12 cellular contexts compared by ENCODE assay signal in the genomic region with DNA sequence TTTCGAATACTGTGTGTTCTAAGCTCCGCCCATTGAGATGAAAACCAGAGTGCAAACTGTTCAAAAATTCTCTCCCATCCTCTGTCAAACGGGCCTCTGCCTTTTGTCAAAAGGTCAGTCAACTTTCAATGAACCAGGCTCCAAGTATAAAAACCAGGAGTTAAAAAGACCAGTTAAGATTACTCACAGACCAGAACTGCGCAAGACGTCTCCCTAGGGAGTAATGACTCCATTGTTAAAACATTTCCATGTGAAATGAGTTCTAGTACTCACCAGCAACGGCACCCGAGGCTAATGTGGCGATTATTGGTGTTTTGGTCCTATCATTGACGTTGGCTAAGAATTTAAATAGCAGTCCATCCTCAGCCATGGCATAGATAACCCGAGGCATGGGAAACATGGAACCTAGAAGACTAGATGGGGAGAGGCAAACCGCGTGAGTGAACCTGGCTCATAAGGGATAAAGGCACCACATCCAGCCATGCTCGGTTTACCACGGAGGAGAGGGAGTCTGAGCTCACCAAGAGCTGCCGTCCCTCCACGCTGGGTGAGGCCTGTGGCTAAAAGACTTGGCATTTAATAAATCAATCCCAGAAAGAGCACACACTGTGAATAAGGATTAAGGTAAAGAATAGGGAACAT.
A peak's percentile ranks its signal among the peaks of the same experiment; 100 is the strongest.
DNase-seq lines count a peak whose midpoint lies in the region; ATAC-seq, FAIRE-seq and TF ChIP-seq lines count a peak whose summit lies in the region.
"Had no signal": no experiment of that assay in that cellular context is flagged by ENCODE, and none has a peak within 500 bp of the region (broad histone marks: within the 10 kb centered on the region; RNA-seq: fewer than 3 reads in every experiment).

No MANE protein-coding gene starts in this region.

- no peaks in the 10 kb centered on the region for H3K4me1 Mint-ChIP-seq in activated T-cell treated with anti-CD3 and anti-CD28 coated beads, Interleukin-2, amount 50 U/mL, for 72 hours (ENCODE audit: low read depth)
- H3K4me1 Mint-ChIP-seq: IgD-negative memory B cell had no signal

- ATAC-seq in left cardiac atrium (peak in 1 of 2 donors; percentile 20), GM21723 (IDR thresholded peaks at IDR 0.05; ENCODE audit: unreplicated experiment) (no peak)
- ATAC-seq in activated T-cell treated with anti-CD3 and anti-CD28 coated beads, Interleukin-2, amount 50 U/mL, for 72 hours (replicated peaks in 1 of 2) = no peak

- peaks cover 3 to 10% of the 10 kb centered on the region in 2 donors for H3K4me1 ChIP-seq in ascending aorta

- intact Hi-C loops in ascending aorta (cut with DNase I) (loop anchor here (1.0 to 5.0 kb wide), 3 partner anchors 75 to 402 kb away; a partner anchor contains a TSS), left cardiac atrium (cut with DNase I) (no loop called here)

- DNase-seq in ascending aorta (ENCODE audit: low spot score in 2 of 2) (peak in 1 of 2 donors; percentile 89), left cardiac atrium (peak; percentile 52), smooth muscle cell of the brain vasculature (ENCODE audit: low read depth, low spot score) (peak; percentile 84), NCI-H2227 treated with DMSO at 0.1 percent for 48 hours (lab: John Stamatoyannopoulos, UW) (no peak)
- no peak for DNase-seq in activated CD4-positive, alpha-beta T cell treated with anti-CD3 and anti-CD28 coated beads for 48 hours
- DNase-seq in activated T-cell treated with anti-CD3 and anti-CD28 coated beads, Interleukin-2, amount 50 U/mL, for 72 hours = no peak
- DNase-seq: activated CD4-positive, CD25-positive, alpha-beta regulatory T cell; stimulated activated naive CD4-positive, alpha-beta T cell treated with Interleukin-2 at 50 U/mL for 16 hours had no signal

- H3K9me3 Mint-ChIP-seq in activated T-cell treated with anti-CD3 and anti-CD28 coated beads, Interleukin-2, amount 50 U/mL, for 72 hours = no peaks in the 10 kb centered on the region
- H3K9me3 Mint-ChIP-seq: dendritic cell treated with granulocyte-macrophage colony-stimulating factor and Interleukin-4, amounts not matched to agents 40 ng/mL and 50 ng/mL, for 4 days; IgD-negative memory B cell had no signal

- no peaks in the 10 kb centered on the region for H3K9me3 ChIP-seq in ascending aorta

- peak; percentile 95 for FAIRE-seq in G401.6 (lab: Jason Lieb, UNC)

- no peaks in the 10 kb centered on the region for H3K27me3 Mint-ChIP-seq in activated T-cell treated with anti-CD3 and anti-CD28 coated beads, Interleukin-2, amount 50 U/mL, for 72 hours (ENCODE audit: low read depth)
- H3K27me3 Mint-ChIP-seq: dendritic cell treated with granulocyte-macrophage colony-stimulating factor and Interleukin-4, amounts not matched to agents 40 ng/mL and 50 ng/mL, for 4 days; IgD-negative memory B cell had no signal

- H3K36me3 ChIP-seq in ascending aorta = peaks cover 23 to 41% of the 10 kb centered on the region in 2 donors

- no peaks in the 10 kb centered on the region for H3K27me3 ChIP-seq in ascending aorta

- no peak overlapping the region for H3K4me3 Mint-ChIP-seq in activated T-cell treated with anti-CD3 and anti-CD28 coated beads, Interleukin-2, amount 50 U/mL, for 72 hours
- H3K4me3 Mint-ChIP-seq: dendritic cell treated with granulocyte-macrophage colony-stimulating factor and Interleukin-4, amounts not matched to agents 40 ng/mL and 50 ng/mL, for 4 days; IgD-negative memory B cell had no signal

- H3K4me3 ChIP-seq in ascending aorta = no peak overlapping the region

- peak overlapping the region; percentile 50 to 65 for H3K27ac ChIP-seq in ascending aorta

- no peak overlapping the region for H3K27ac Mint-ChIP-seq in activated T-cell treated with anti-CD3 and anti-CD28 coated beads, Interleukin-2, amount 50 U/mL, for 72 hours
- H3K27ac Mint-ChIP-seq: dendritic cell treated with granulocyte-macrophage colony-stimulating factor and Interleukin-4, amounts not matched to agents 40 ng/mL and 50 ng/mL, for 4 days; IgD-negative memory B cell had no signal

- H3K36me3 Mint-ChIP-seq in activated T-cell treated with anti-CD3 and anti-CD28 coated beads, Interleukin-2, amount 50 U/mL, for 72 hours (ENCODE audit: insufficient read depth in 2 of 2) = peaks cover 10 to 17% of the 10 kb centered on the region in 2 donors

- TF ChIP-seq CTCF in ascending aorta (IDR thresholded peaks at IDR 0.05) = no peak

Comparison
In these comparisons a context has a peak if more than half of its experiments do, and no peak if none do; other contexts are left out.
1. DNase-seq: peak in left cardiac atrium (single experiment) and smooth muscle cell of the brain vasculature (single experiment); none in activated CD4-positive, alpha-beta T cell treated with anti-CD3 and anti-CD28 coated beads for 48 hours (single experiment), NCI-H2227 treated with DMSO at 0.1 percent for 48 hours (single experiment) and activated T-cell treated with anti-CD3 and anti-CD28 coated beads, Interleukin-2, amount 50 U/mL, for 72 hours (0 of 2).